Comparison of ENCODE assay signal across 8 cellular contexts in genomic region chr10:118342638-118343020, GRCh38. TPM values are rescaled to one million over a fixed set of nuclear protein-coding genes. Genes with fewer than 3 reads are reported as not detected.
DNase-seq lines count a peak whose midpoint lies in the region; ATAC-seq, FAIRE-seq and TF ChIP-seq lines count a peak whose summit lies in the region.

No MANE protein-coding gene starts in this region.

- DNase-seq in AG04450 (ENCODE audit: low read depth, low spot score) (no peak), NT2/D1 (ENCODE audit: low read depth, low spot score) (no peak), epithelial cell of esophagus (ENCODE audit: low read depth) (peak; percentile 5), pancreas (no peak), HPDE6-E6E7 (ENCODE audit: extremely low spot score) (no peak), GM12892 (ENCODE audit: insufficient read length) (no peak)

- H3K4me3 ChIP-seq in AG04450 (ENCODE audit: low read depth, low read length) (peak overlapping the region; percentile 92), NT2/D1 (ENCODE audit: insufficient read length, low read depth) (peak overlapping the region; percentile 17), epithelial cell of esophagus (ENCODE audit: low read length) (peak overlapping the region; percentile 85), pancreas (peak overlapping the region; percentile 89 to 100 (median 92))

- H3K27me3 ChIP-seq in AG04450 (ENCODE audit: control insufficient read depth, insufficient read depth, low read length) (no peaks in the 10 kb centered on the region), NT2/D1 (ENCODE audit: insufficient read depth, insufficient read length) (no peaks in the 10 kb centered on the region), pancreas (no peaks in the 10 kb centered on the region)

- H3K4me1 ChIP-seq in NT2/D1 (ENCODE audit: insufficient read depth, insufficient read length): no peaks in the 10 kb centered on the region
- peaks cover 0 to 15% (median 0%) of the 10 kb centered on the region in 3 donors for H3K4me1 ChIP-seq in pancreas

- no peak overlapping the region for H3K9ac ChIP-seq in NT2/D1 (ENCODE audit: insufficient read length, low read depth)

- FAIRE-seq in pancreas (lab: Jason Lieb, UNC) (no peak), GM12892 (lab: Jason Lieb, UNC) (no peak)

- CTCF ChIA-PET in AG04450 (lab: Charles Lee): no interaction called here

- WGBS in pancreas, 2 donors: 44 to 46% methylated on average over 7 of the region's 7 CpGs

- intact Hi-C loops in pancreas (cut with DNase I): no loop called here

- no peaks in the 10 kb centered on the region; the same call in 1 of the 2 replicates for H3K9me3 ChIP-seq in AG04450 (ENCODE audit: control insufficient read depth, insufficient read depth, low read length)
- H3K9me3 ChIP-seq in NT2/D1 (ENCODE audit: insufficient read depth, low read length): no peaks in the 10 kb centered on the region
- no peaks in the 10 kb centered on the region for H3K9me3 ChIP-seq in pancreas

- H3K36me3 ChIP-seq in NT2/D1 (ENCODE audit: insufficient read depth, insufficient read length, low read length) (peaks cover 13% of the 10 kb centered on the region), pancreas (no peaks in the 10 kb centered on the region)

- no peak for TF ChIP-seq CTCF in AG04450 (IDR thresholded peaks at IDR 0.05; ENCODE audit: low read depth, low read length)
- TF ChIP-seq CTCF in epithelial cell of esophagus (IDR thresholded peaks at IDR 0.05; ENCODE audit: insufficient read depth, low read depth, low read length, missing control alignments): no peak
- TF ChIP-seq CTCF in pancreas (IDR thresholded peaks at IDR 0.05): no peak

- POLR2A ChIA-PET in AG04450 (lab: Yijun Ruan, JAX): no interaction called here

- H3K27ac ChIP-seq in AG04450 (ENCODE audit: low read depth, low read length) (no peak overlapping the region), pancreas (peak overlapping the region in 3 of 4 donors; percentile 43 to 70 (median 61))

- peak; percentile 3 for ATAC-seq in GM19395 (IDR thresholded peaks at IDR 0.05; ENCODE audit: unreplicated experiment)
- ATAC-seq in pancreas: peak; percentile 5 to 17 (median 8)
- no peak for ATAC-seq in HG02610 (IDR thresholded peaks at IDR 0.05; ENCODE audit: unreplicated experiment)

- TF ChIP-seq POLR2A in GM12892 (IDR thresholded peaks at IDR 0.05; ENCODE audit: low read depth, low read length): no peak

RNA-seq across cellular contexts. Expression of gene FAM204A, which starts 0.5 kb away (rescaled TPM):
- polyA plus RNA-seq in AG04450 (2011; rRNA removed) (34.8 and 42.8 TPM in 2 replicates), pancreas (10 to 100 TPM; 14.4 to 34.8 TPM)
- 31.6 and 34.1 TPM in 2 replicates for polyA minus RNA-seq in AG04450 (2011; rRNA and poly(A)+ RNA removed)
- total RNA-seq in pancreas: 10 to 100 TPM; 25.7 to 37.2 (median 27.5) TPM
- 77.5 TPM for polyA plus RNA-seq in GM12892 (2012; ENCODE audit: missing spikeins)

Comparison
In these comparisons a context has a peak if more than half of its experiments do, and no peak if none do; other contexts are left out.
1. H3K4me3 ChIP-seq: peak in every context shown above with its lines; median percentile 92 in pancreas; 92 in AG04450; 85 in epithelial cell of esophagus; 17 in NT2/D1.